ENCODE assay signal across 20 cellular contexts in genomic region chr1:222824641-222825040, GRCh38. TPM values are rescaled to one million over a fixed set of nuclear protein-coding genes. Genes with fewer than 3 reads are reported as not detected.
A peak's percentile ranks its signal among the peaks of the same experiment; 100 is the strongest.
DNase-seq lines count a peak whose midpoint lies in the region; ATAC-seq and TF ChIP-seq lines count a peak whose summit lies in the region.
"Had no signal": no experiment of that assay in that cellular context is flagged by ENCODE, and none has a peak within 500 bp of the region (broad histone marks: within the 10 kb centered on the region; RNA-seq: fewer than 3 reads in every experiment).

No MANE protein-coding gene starts in this region.

- H3K4me3 Mint-ChIP-seq in HFFc6 (peak overlapping the region; percentile 77), WTC11 (no peak overlapping the region), mesothelial cell of epicardium (peak overlapping the region; percentile 53), glutamatergic neuron (ENCODE audit: unreplicated experiment) (no peak overlapping the region)
- H3K4me3 Mint-ChIP-seq: activated naive CD8-positive, alpha-beta T cell treated with anti-CD3 and anti-CD28 coated beads for 36 hours; activated T-helper 1 cell treated with anti-CD3 and anti-CD28 coated beads, Interleukin-12 subunit alpha, Interleukin-12 subunit beta, Interleukin-2, Interleukin-4 antibody, amounts not matched to agents 30 ng/mL and 10 ng/mL and 1 ng/mL, durations not matched to agents 14 hours and 24 hours and 36 hours; CD8-positive, alpha-beta T cell had no signal

- H3K27ac Mint-ChIP-seq in HFFc6 = 0 out of 2 replicates have a peak overlapping the region, but pooled peaks have one; percentile 42
- 0 out of 2 replicates have a peak overlapping the region, but pooled peaks have one; percentile 52 for H3K27ac Mint-ChIP-seq in WTC11
- peak overlapping the region; percentile 95 for H3K27ac Mint-ChIP-seq in mesothelial cell of epicardium
- H3K27ac Mint-ChIP-seq in glutamatergic neuron (ENCODE audit: unreplicated experiment) = no peak overlapping the region
- H3K27ac Mint-ChIP-seq: activated naive CD8-positive, alpha-beta T cell treated with anti-CD3 and anti-CD28 coated beads for 36 hours; activated T-helper 1 cell treated with anti-CD3 and anti-CD28 coated beads, Interleukin-12 subunit alpha, Interleukin-12 subunit beta, Interleukin-2, Interleukin-4 antibody, amounts not matched to agents 30 ng/mL and 10 ng/mL and 1 ng/mL, durations not matched to agents 14 hours and 24 hours and 36 hours; CD8-positive, alpha-beta T cell had no signal

- H3K36me3 Mint-ChIP-seq in HFFc6 (ENCODE audit: low read depth) (no peaks in the 10 kb centered on the region), WTC11 (no peaks in the 10 kb centered on the region), mesothelial cell of epicardium (no peaks in the 10 kb centered on the region), glutamatergic neuron (ENCODE audit: unreplicated experiment) (no peaks in the 10 kb centered on the region)
- H3K36me3 Mint-ChIP-seq: CD8-positive, alpha-beta T cell had no signal

- H3K4me1 Mint-ChIP-seq in HFFc6 (ENCODE audit: low read depth) (peaks cover 52% of the 10 kb centered on the region), WTC11 (peaks cover 43% of the 10 kb centered on the region), mesothelial cell of epicardium (peaks cover 74% of the 10 kb centered on the region), glutamatergic neuron (ENCODE audit: low read depth, unreplicated experiment) (peaks cover 12% of the 10 kb centered on the region)

- POLR2A ChIA-PET in WTC11 (lab: Charles Lee) = interaction anchor here (0.7 kb wide), 1 partner anchor 81 kb away, joined by 4 read pairs; no protein-coding TSS in a partner anchor

- TF ChIP-seq CTCF in AG10803 (conservative IDR thresholded peaks at IDR 0.05; ENCODE audit: low read length) (no peak), HFFc6 (IDR thresholded peaks at IDR 0.05) (no peak), WTC11 (IDR thresholded peaks at IDR 0.05) (no peak), mesothelial cell of epicardium (IDR thresholded peaks at IDR 0.05; ENCODE audit: unreplicated experiment) (no peak), glutamatergic neuron (IDR thresholded peaks at IDR 0.05; ENCODE audit: partially characterized antibody, unreplicated experiment) (no peak)

- no peak for ATAC-seq in WTC11
- no peak for ATAC-seq in GM18502 (IDR thresholded peaks at IDR 0.05; ENCODE audit: poor library complexity, unreplicated experiment)
- ATAC-seq: CD8-positive, alpha-beta T cell; gastrocnemius medialis; K562; left colon had no signal

- DNase-seq in AG10803 (ENCODE audit: low read depth) = peak; percentile 3
- DNase-seq in HFFc6 = no peak
- DNase-seq in WTC11 (ENCODE audit: low spot score) = no peak
- no peak for DNase-seq in mesothelial cell of epicardium (ENCODE audit: low spot score in 2 of 2, unreplicated experiment in 2 of 2)
- DNase-seq in NK-92 (lab: John Stamatoyannopoulos, UW; ENCODE audit: unreplicated experiment) = no peak
- no peak for DNase-seq in cerebellar nuclear complex (lab: John Stamatoyannopoulos, UW)
- DNase-seq in glutamatergic neuron = no peak
- DNase-seq: activated CD4-positive, alpha-beta T cell treated with anti-CD3 and anti-CD28 coated beads for 1 hour; activated naive CD8-positive, alpha-beta T cell treated with anti-CD3 and anti-CD28 coated beads for 36 hours; CD8-positive, alpha-beta T cell; gastrocnemius medialis; left colon; nucleus accumbens; stimulated activated CD4-positive, alpha-beta T cell treated with anti-CD3 and anti-CD28 coated beads, Interleukin-15, amount 100 ng/mL, for 24 hours had no signal

- H3K27me3 Mint-ChIP-seq in HFFc6 (ENCODE audit: insufficient read depth) (no peaks in the 10 kb centered on the region), WTC11 (ENCODE audit: low read depth) (no peaks in the 10 kb centered on the region), mesothelial cell of epicardium (ENCODE audit: low read depth) (no peaks in the 10 kb centered on the region), glutamatergic neuron (ENCODE audit: unreplicated experiment) (no peaks in the 10 kb centered on the region)
- H3K27me3 Mint-ChIP-seq: activated naive CD8-positive, alpha-beta T cell treated with anti-CD3 and anti-CD28 coated beads for 36 hours had no signal

- H3K4me3 ChIP-seq in AG10803 (ENCODE audit: low read length) = no peak overlapping the region
- H3K4me3 ChIP-seq: gastrocnemius medialis, K562, right atrium auricular region, suprapubic skin, vagina had no signal

- CTCF ChIA-PET in WTC11 (lab: Charles Lee) = interaction anchor here (0.7 to 1.2 kb wide), 2 partner anchors 265 to 861 kb away, joined by 3 to 6 read pairs; no protein-coding TSS in a partner anchor

- no peaks in the 10 kb centered on the region for H3K9me3 Mint-ChIP-seq in HFFc6
- H3K9me3 Mint-ChIP-seq in WTC11 = no peaks in the 10 kb centered on the region
- no peaks in the 10 kb centered on the region for H3K9me3 Mint-ChIP-seq in mesothelial cell of epicardium
- no peaks in the 10 kb centered on the region for H3K9me3 Mint-ChIP-seq in glutamatergic neuron (ENCODE audit: unreplicated experiment)
- H3K9me3 Mint-ChIP-seq: activated naive CD8-positive, alpha-beta T cell treated with anti-CD3 and anti-CD28 coated beads for 36 hours; activated T-helper 1 cell treated with anti-CD3 and anti-CD28 coated beads, Interleukin-12 subunit alpha, Interleukin-12 subunit beta, Interleukin-2, Interleukin-4 antibody, amounts not matched to agents 30 ng/mL and 10 ng/mL and 1 ng/mL, durations not matched to agents 14 hours and 24 hours and 36 hours; CD8-positive, alpha-beta T cell had no signal

TF ChIP-seq in WTC11, 78 proteins besides CTCF, POLR2A, EP300 and RAD21:
- no peak for TF ChIP-seq MAX (CRISPR knock-in tag; IDR thresholded peaks at IDR 0.05)
- TF ChIP-seq SP1 (CRISPR knock-in tag; conservative IDR thresholded peaks at IDR 0.05) = no peak
- TF ChIP-seq MLX (CRISPR knock-in tag; IDR thresholded peaks at IDR 0.05) = no peak
- no peak for TF ChIP-seq NFYB (CRISPR knock-in tag; conservative IDR thresholded peaks at IDR 0.05; ENCODE audit: low read depth)
- no peak for TF ChIP-seq NR1H2 (CRISPR knock-in tag; IDR thresholded peaks at IDR 0.05)
- TF ChIP-seq E2F4 (CRISPR knock-in tag; IDR thresholded peaks at IDR 0.05; ENCODE audit: borderline replicate concordance, low read depth) = no peak
- no peak for TF ChIP-seq HMGA2 (CRISPR knock-in tag; IDR thresholded peaks at IDR 0.05)
- TF ChIP-seq ZNF423 (CRISPR knock-in tag; IDR thresholded peaks at IDR 0.05) = no peak
- TF ChIP-seq E2F1 (CRISPR knock-in tag; IDR thresholded peaks at IDR 0.05) = no peak
- no peak for TF ChIP-seq ZNF512 (CRISPR knock-in tag; IDR thresholded peaks at IDR 0.05; ENCODE audit: borderline replicate concordance)

RNA-seq across cellular contexts. Expression of gene DISP1, which starts 9.8 kb away (rescaled TPM):
- 1 to 10 TPM; 2.8 to 4.0 (median 3.7) TPM for total RNA-seq in HFFc6 (2021; fragmentation: NEBNext Ultra II Directional; extraction: Animal tissue kit (Norgen Biotek cat#: 25700))
- total RNA-seq in WTC11 (2021) (2.8 to 4.8 TPM (median 4.6 TPM) in 3 replicates), mesothelial cell of epicardium (84.5 to 91.7 TPM (median 89.8 TPM) in 3 replicates), glutamatergic neuron (ENCODE audit: unreplicated experiment) (9.6 TPM)

Comparison
In these comparisons a context has a peak if more than half of its experiments do, and no peak if none do; other contexts are left out.
1. H3K4me3 Mint-ChIP-seq: peak in HFFc6 (single experiment) and mesothelial cell of epicardium (single experiment); none in WTC11 (single experiment) and glutamatergic neuron (single experiment).